1 cellular context compared by ENCODE assay signal in the genomic region with DNA sequence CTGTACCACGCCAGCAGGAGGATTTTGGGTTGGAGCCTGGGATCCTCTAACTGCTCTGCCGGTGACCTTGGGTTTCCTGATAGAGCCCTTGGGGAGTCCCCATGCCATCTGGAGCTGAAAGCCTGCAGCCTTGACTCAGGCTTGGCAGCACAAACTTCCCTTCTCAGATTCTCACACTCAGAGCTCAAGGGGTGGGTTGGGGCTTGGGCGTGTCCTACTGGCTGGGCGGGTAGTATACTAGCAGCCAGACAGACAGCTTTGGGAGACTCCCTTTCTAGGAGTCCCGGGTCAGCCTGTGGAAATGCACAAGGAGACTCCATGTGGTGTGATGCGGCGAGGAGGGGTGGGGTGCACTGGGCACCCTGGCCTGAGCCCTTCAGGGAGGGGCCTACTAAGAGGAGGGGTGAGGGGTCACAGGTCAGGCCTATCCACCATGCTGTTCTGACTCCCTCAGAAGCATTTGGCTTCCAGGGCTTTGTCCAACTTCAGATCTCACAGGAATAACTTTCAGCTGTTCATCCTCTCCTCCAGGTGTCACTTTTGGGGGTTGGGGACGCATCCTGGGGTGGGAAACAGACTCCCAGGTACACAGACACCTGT.
TF ChIP-seq lines count a peak whose summit lies in the region.

No MANE protein-coding gene starts in this region.

TF ChIP-seq in K562, 482 proteins besides CTCF, POLR2A, EP300 and RAD21 (continued from another document):
- TF ChIP-seq, protein P1, sequence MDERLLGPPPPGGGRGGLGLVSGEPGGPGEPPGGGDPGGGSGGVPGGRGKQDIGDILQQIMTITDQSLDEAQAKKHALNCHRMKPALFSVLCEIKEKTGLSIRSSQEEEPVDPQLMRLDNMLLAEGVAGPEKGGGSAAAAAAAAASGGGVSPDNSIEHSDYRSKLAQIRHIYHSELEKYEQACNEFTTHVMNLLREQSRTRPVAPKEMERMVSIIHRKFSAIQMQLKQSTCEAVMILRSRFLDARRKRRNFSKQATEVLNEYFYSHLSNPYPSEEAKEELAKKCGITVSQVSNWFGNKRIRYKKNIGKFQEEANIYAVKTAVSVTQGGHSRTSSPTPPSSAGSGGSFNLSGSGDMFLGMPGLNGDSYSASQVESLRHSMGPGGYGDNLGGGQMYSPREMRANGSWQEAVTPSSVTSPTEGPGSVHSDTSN (CRISPR knock-in tag; IDR thresholded peaks at IDR 0.05; ENCODE audit: low read depth): no peak
- TF ChIP-seq, protein P1 (tag; conservative IDR thresholded peaks at IDR 0.05; ENCODE audit: low read depth): no peak
- TF ChIP-seq, protein P2, sequence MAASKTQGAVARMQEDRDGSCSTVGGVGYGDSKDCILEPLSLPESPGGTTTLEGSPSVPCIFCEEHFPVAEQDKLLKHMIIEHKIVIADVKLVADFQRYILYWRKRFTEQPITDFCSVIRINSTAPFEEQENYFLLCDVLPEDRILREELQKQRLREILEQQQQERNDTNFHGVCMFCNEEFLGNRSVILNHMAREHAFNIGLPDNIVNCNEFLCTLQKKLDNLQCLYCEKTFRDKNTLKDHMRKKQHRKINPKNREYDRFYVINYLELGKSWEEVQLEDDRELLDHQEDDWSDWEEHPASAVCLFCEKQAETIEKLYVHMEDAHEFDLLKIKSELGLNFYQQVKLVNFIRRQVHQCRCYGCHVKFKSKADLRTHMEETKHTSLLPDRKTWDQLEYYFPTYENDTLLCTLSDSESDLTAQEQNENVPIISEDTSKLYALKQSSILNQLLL (CRISPR knock-in tag; IDR thresholded peaks at IDR 0.05; ENCODE audit: borderline replicate concordance): no peak
- no peak for TF ChIP-seq POLR2AphosphoS5 (IDR thresholded peaks at IDR 0.05; ENCODE audit: control insufficient read depth, insufficient read depth, low read depth, low read length)
- TF ChIP-seq, protein P3, sequence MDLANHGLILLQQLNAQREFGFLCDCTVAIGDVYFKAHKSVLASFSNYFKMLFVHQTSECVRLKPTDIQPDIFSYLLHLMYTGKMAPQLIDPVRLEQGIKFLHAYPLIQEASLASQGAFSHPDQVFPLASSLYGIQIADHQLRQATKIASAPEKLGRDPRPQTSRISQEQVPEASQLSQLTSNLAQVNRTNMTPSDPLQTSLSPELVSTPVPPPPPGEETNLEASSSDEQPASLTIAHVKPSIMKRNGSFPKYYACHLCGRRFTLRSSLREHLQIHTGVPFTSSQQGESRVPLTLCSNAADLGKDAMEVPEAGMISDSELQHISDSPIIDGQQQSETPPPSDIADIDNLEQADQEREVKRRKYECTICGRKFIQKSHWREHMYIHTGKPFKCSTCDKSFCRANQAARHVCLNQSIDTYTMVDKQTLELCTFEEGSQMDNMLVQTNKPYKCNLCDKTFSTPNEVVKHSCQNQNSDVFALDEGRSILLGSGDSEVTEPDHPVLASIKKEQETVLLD (IDR thresholded peaks at IDR 0.05): no peak
- TF ChIP-seq, protein P4, sequence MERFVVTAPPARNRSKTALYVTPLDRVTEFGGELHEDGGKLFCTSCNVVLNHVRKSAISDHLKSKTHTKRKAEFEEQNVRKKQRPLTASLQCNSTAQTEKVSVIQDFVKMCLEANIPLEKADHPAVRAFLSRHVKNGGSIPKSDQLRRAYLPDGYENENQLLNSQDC (CRISPR knock-in tag; IDR thresholded peaks at IDR 0.05): no peak
- TF ChIP-seq, protein P5, sequence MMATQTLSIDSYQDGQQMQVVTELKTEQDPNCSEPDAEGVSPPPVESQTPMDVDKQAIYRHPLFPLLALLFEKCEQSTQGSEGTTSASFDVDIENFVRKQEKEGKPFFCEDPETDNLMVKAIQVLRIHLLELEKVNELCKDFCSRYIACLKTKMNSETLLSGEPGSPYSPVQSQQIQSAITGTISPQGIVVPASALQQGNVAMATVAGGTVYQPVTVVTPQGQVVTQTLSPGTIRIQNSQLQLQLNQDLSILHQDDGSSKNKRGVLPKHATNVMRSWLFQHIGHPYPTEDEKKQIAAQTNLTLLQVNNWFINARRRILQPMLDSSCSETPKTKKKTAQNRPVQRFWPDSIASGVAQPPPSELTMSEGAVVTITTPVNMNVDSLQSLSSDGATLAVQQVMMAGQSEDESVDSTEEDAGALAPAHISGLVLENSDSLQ (IDR thresholded peaks at IDR 0.05): 0 out of 2 replicates have a peak, but pooled peaks have one; percentile 18
- TF ChIP-seq, protein P6, sequence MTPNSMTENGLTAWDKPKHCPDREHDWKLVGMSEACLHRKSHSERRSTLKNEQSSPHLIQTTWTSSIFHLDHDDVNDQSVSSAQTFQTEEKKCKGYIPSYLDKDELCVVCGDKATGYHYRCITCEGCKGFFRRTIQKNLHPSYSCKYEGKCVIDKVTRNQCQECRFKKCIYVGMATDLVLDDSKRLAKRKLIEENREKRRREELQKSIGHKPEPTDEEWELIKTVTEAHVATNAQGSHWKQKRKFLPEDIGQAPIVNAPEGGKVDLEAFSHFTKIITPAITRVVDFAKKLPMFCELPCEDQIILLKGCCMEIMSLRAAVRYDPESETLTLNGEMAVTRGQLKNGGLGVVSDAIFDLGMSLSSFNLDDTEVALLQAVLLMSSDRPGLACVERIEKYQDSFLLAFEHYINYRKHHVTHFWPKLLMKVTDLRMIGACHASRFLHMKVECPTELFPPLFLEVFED (CRISPR knock-in tag; conservative IDR thresholded peaks at IDR 0.05): no peak
- TF ChIP-seq JUND (IDR thresholded peaks at IDR 0.05; ENCODE audit: borderline replicate concordance, low read depth, low read length): no peak
- TF ChIP-seq JUND (tag; IDR thresholded peaks at IDR 0.05; ENCODE audit: borderline replicate concordance, low read depth, low read length): no peak
- no peak for TF ChIP-seq ZNF282 (CRISPR knock-in tag; IDR thresholded peaks at IDR 0.05)
- TF ChIP-seq MXI1 (IDR thresholded peaks at IDR 0.05; ENCODE audit: low read depth, low read length): no peak
- TF ChIP-seq, protein P7, sequence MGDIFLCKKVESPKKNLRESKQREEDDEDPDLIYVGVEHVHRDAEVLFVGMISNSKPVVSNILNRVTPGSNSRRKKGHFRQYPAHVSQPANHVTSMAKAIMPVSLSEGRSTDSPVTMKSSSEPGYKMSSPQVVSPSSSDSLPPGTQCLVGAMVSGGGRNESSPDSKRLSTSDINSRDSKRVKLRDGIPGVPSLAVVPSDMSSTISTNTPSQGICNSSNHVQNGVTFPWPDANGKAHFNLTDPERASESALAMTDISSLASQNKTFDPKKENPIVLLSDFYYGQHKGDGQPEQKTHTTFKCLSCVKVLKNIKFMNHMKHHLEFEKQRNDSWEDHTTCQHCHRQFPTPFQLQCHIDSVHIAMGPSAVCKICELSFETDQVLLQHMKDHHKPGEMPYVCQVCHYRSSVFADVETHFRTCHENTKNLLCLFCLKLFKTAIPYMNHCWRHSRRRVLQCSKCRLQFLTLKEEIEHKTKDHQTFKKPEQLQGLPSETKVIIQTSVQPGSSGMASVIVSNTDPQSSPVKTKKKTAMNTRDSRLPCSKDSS (IDR thresholded peaks at IDR 0.05; ENCODE audit: low read depth, partially characterized antibody): no peak
- no peak for TF ChIP-seq ZC3H8 (IDR thresholded peaks at IDR 0.05)
- no peak for TF ChIP-seq SPI1 (IDR thresholded peaks at IDR 0.05; ENCODE audit: borderline replicate concordance, low read depth, low read length)
- no peak for TF ChIP-seq ZSCAN32 (CRISPR knock-in tag; IDR thresholded peaks at IDR 0.05)
- TF ChIP-seq, protein P8, sequence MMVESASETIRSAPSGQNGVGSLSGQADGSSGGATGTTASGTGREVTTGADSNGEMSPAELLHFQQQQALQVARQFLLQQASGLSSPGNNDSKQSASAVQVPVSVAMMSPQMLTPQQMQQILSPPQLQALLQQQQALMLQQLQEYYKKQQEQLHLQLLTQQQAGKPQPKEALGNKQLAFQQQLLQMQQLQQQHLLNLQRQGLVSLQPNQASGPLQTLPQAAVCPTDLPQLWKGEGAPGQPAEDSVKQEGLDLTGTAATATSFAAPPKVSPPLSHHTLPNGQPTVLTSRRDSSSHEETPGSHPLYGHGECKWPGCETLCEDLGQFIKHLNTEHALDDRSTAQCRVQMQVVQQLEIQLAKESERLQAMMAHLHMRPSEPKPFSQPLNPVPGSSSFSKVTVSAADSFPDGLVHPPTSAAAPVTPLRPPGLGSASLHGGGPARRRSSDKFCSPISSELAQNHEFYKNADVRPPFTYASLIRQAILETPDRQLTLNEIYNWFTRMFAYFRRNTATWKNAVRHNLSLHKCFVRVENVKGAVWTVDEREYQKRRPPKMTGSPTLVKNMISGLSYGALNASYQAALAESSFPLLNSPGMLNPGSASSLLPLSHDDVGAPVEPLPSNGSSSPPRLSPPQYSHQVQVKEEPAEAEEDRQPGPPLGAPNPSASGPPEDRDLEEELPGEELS (CRISPR knock-in tag; IDR thresholded peaks at IDR 0.05; ENCODE audit: borderline replicate concordance): no peak
- TF ChIP-seq MAZ (CRISPR knock-in tag; conservative IDR thresholded peaks at IDR 0.05 in 1 of 2, IDR thresholded peaks at IDR 0.05 in 1 of 2): no peak
- TF ChIP-seq CXXC5 (CRISPR knock-in tag; IDR thresholded peaks at IDR 0.05): no peak
- TF ChIP-seq SNIP1 (IDR thresholded peaks at IDR 0.05; ENCODE audit: low read depth): no peak
- TF ChIP-seq COPS2 (conservative IDR thresholded peaks at IDR 0.05): no peak
- TF ChIP-seq, protein P9, sequence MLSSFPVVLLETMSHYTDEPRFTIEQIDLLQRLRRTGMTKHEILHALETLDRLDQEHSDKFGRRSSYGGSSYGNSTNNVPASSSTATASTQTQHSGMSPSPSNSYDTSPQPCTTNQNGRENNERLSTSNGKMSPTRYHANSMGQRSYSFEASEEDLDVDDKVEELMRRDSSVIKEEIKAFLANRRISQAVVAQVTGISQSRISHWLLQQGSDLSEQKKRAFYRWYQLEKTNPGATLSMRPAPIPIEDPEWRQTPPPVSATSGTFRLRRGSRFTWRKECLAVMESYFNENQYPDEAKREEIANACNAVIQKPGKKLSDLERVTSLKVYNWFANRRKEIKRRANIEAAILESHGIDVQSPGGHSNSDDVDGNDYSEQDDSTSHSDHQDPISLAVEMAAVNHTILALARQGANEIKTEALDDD (IDR thresholded peaks at IDR 0.05): no peak
- TF ChIP-seq PTTG1 (tag; IDR thresholded peaks at IDR 0.05; ENCODE audit: low read depth): no peak
- TF ChIP-seq, protein P10, sequence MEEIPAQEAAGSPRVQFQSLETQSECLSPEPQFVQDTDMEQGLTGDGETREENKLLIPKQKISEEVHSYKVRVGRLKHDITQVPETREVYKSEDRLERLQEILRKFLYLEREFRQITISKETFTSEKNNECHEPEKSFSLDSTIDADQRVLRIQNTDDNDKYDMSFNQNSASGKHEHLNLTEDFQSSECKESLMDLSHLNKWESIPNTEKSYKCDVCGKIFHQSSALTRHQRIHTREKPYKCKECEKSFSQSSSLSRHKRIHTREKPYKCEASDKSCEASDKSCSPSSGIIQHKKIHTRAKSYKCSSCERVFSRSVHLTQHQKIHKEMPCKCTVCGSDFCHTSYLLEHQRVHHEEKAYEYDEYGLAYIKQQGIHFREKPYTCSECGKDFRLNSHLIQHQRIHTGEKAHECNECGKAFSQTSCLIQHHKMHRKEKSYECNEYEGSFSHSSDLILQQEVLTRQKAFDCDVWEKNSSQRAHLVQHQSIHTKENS (CRISPR knock-in tag; IDR thresholded peaks at IDR 0.05): no peak
- TF ChIP-seq STAT5A (IDR thresholded peaks at IDR 0.05; ENCODE audit: borderline replicate concordance, low read length): no peak
- TF ChIP-seq, protein P11, sequence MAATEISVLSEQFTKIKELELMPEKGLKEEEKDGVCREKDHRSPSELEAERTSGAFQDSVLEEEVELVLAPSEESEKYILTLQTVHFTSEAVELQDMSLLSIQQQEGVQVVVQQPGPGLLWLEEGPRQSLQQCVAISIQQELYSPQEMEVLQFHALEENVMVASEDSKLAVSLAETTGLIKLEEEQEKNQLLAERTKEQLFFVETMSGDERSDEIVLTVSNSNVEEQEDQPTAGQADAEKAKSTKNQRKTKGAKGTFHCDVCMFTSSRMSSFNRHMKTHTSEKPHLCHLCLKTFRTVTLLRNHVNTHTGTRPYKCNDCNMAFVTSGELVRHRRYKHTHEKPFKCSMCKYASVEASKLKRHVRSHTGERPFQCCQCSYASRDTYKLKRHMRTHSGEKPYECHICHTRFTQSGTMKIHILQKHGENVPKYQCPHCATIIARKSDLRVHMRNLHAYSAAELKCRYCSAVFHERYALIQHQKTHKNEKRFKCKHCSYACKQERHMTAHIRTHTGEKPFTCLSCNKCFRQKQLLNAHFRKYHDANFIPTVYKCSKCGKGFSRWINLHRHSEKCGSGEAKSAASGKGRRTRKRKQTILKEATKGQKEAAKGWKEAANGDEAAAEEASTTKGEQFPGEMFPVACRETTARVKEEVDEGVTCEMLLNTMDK (IDR thresholded peaks at IDR 0.05; ENCODE audit: borderline replicate concordance, insufficient read depth, low read depth, low read length, poor library complexity, severe bottlenecking): no peak
